11 cellular contexts compared by ENCODE assay signal in the genomic region with DNA sequence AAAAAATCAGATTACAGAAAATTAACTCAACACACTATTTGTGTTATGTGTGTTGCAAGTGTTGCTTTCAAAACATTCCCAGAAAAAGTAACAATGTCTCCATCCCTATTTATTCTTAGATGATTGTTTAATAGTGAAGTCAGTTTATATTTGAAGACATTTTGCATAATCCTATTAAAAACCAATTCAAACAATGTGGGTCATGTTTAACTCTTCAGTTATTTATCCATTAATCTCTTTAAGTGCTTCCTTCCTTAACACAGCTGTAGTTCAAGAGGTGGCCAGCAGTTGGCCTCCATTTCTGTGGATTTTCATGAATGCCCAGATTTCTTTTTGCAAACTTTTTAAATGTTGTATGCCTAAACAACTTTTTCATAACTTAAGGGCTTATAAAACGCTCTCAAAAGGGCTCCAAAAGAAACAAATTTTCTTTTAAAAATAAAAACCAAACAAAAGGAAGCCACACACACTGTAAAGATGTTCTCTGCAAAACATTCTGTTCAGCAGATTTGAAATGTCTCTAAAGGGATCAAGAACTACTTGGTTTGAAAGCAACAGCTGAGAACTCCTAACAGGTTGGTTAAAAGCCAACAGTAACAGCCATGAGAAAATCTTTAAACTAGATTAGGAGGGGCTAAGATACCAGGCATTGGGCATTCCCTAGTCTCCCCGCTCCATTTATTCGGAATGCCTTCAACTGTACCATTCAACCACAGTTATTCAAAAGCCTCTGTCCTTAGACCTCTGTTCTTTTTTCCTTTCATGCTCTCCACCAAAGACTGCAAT.
DNase-seq lines count a peak whose midpoint lies in the region; ATAC-seq and TF ChIP-seq lines count a peak whose summit lies in the region.
"Had no signal": no experiment of that assay in that cellular context is flagged by ENCODE, and none has a peak within 500 bp of the region (broad histone marks: within the 10 kb centered on the region; RNA-seq: fewer than 3 reads in every experiment).

No MANE protein-coding gene starts in this region.

- H3K27me3 ChIP-seq in AG04450 (ENCODE audit: control insufficient read depth, insufficient read depth, low read length) (no peaks in the 10 kb centered on the region), body of pancreas (no peaks in the 10 kb centered on the region), lower lobe of right lung (ENCODE audit: low read depth) (no peaks in the 10 kb centered on the region), ovary (no peaks in the 10 kb centered on the region), psoas muscle (ENCODE audit: insufficient read depth in 3 of 3, low read length in 2 of 3) (no peaks in the 10 kb centered on the region)

- TF ChIP-seq POLR2A in body of pancreas (IDR thresholded peaks at IDR 0.05) = no peak
- TF ChIP-seq POLR2A in ovary (IDR thresholded peaks at IDR 0.05) = no peak

- CTCF ChIA-PET in AG04450 (lab: Charles Lee) = no interaction called here

- H3K9me3 ChIP-seq in AG04450 (ENCODE audit: control insufficient read depth, insufficient read depth, low read length) (no peaks in the 10 kb centered on the region; the same call in 1 of the 2 replicates), body of pancreas (no peaks in the 10 kb centered on the region), lower lobe of right lung (peaks cover 5% of the 10 kb centered on the region), ovary (no peaks in the 10 kb centered on the region), psoas muscle (peaks cover 4% of the 10 kb centered on the region)

- H3K4me3 Mint-ChIP-seq in HFFc6 = no peak overlapping the region
- H3K4me3 Mint-ChIP-seq: CD4-positive, CD25-positive, alpha-beta regulatory T cell had no signal

- TF ChIP-seq CTCF in AG04450 (IDR thresholded peaks at IDR 0.05; ENCODE audit: low read depth, low read length) (peak; percentile 55), HFFc6 (IDR thresholded peaks at IDR 0.05) (peak; percentile 71), body of pancreas (IDR thresholded peaks at IDR 0.05) (peak in 4 of 7 experiments; percentile 12 to 28 (median 22)), lower lobe of right lung (IDR thresholded peaks at IDR 0.05) (peak; percentile 31), ovary (IDR thresholded peaks at IDR 0.05) (peak in 1 of 3 donors; percentile 54), psoas muscle (IDR thresholded peaks at IDR 0.05) (no peak)

- H3K27ac ChIP-seq in AG04450 (ENCODE audit: low read depth, low read length) (no peak overlapping the region), body of pancreas (no peak overlapping the region), lower lobe of right lung (no peak overlapping the region), ovary (peak overlapping the region in 1 of 2 donors; percentile 61), psoas muscle (no peak overlapping the region)

- peaks cover 5% of the 10 kb centered on the region; the same call in 1 of the 2 replicates for H3K9me3 Mint-ChIP-seq in HFFc6

- no peak for TF ChIP-seq EP300 in ovary (IDR thresholded peaks at IDR 0.05)

- intact Hi-C loops in body of pancreas (cut with DNase I) = no loop called here
- intact Hi-C loops in lower lobe of right lung (cut with DNase I) = no loop called here
- intact Hi-C loops in ovary (cut with DNase I) = no loop called here
- intact Hi-C loops in psoas muscle (cut with DNase I) = no loop called here

- H3K36me3 ChIP-seq in body of pancreas (replicated peaks in 1 of 2; ENCODE audit: insufficient read depth in 1 of 2, low read depth in 2 of 2) = no peaks in the 10 kb centered on the region
- no peaks in the 10 kb centered on the region for H3K36me3 ChIP-seq in lower lobe of right lung
- H3K36me3 ChIP-seq in ovary = no peaks in the 10 kb centered on the region
- H3K36me3 ChIP-seq in psoas muscle (ENCODE audit: insufficient read depth in 1 of 2, low read depth in 1 of 2) = no peaks in the 10 kb centered on the region

- H3K4me1 Mint-ChIP-seq in HFFc6 (ENCODE audit: low read depth) = peaks cover 31% of the 10 kb centered on the region

- POLR2A ChIA-PET in AG04450 (lab: Yijun Ruan, JAX) = no interaction called here

- no peaks in the 10 kb centered on the region for H3K27me3 Mint-ChIP-seq in HFFc6 (ENCODE audit: insufficient read depth)
- H3K27me3 Mint-ChIP-seq: CD4-positive, CD25-positive, alpha-beta regulatory T cell had no signal

- peaks cover 11% of the 10 kb centered on the region for H3K4me1 ChIP-seq in body of pancreas
- H3K4me1 ChIP-seq in lower lobe of right lung = peaks cover 25% of the 10 kb centered on the region
- peaks cover 10% of the 10 kb centered on the region for H3K4me1 ChIP-seq in ovary (ENCODE audit: insufficient read depth)
- H3K4me1 ChIP-seq in psoas muscle = peaks cover 10% of the 10 kb centered on the region

- 91% methylated on average over 3 of the region's 3 CpGs for WGBS in body of pancreas, 2 donors
- WGBS in ovary, 3 donors = 34 to 55% (median 47%) methylated on average over 3 of the region's 3 CpGs
- 57 to 61% (median 60%) methylated on average over 3 of the region's 3 CpGs for WGBS in psoas muscle, 3 donors

- ATAC-seq in body of pancreas = no peak
- peak in 1 of 2 donors; percentile 26 for ATAC-seq in lower lobe of right lung
- ATAC-seq in psoas muscle = no peak

- DNase-seq in AG04450 (ENCODE audit: low read depth, low spot score) (no peak), HFFc6 (no peak), body of pancreas (no peak), lower lobe of right lung (no peak), ovary (no peak), psoas muscle (no peak), glomerular visceral epithelial cell (ENCODE audit: extremely low spot score) (no peak), NCI-H1417 treated with DMSO at 0.1 percent for 48 hours (lab: John Stamatoyannopoulos, UW) (no peak)
- DNase-seq: amygdala; CD4-positive, CD25-positive, alpha-beta regulatory T cell; NCI-H345 had no signal

- no peak overlapping the region for H3K27ac Mint-ChIP-seq in HFFc6

- no peak overlapping the region for H3K4me3 ChIP-seq in AG04450 (ENCODE audit: low read depth, low read length)
- no peak overlapping the region for H3K4me3 ChIP-seq in body of pancreas
- H3K4me3 ChIP-seq in lower lobe of right lung = no peak overlapping the region
- H3K4me3 ChIP-seq in ovary = no peak overlapping the region
- H3K4me3 ChIP-seq in psoas muscle = no peak overlapping the region

- H3K36me3 Mint-ChIP-seq in HFFc6 (ENCODE audit: low read depth) = peaks cover 23% of the 10 kb centered on the region
